In the genomic region with DNA sequence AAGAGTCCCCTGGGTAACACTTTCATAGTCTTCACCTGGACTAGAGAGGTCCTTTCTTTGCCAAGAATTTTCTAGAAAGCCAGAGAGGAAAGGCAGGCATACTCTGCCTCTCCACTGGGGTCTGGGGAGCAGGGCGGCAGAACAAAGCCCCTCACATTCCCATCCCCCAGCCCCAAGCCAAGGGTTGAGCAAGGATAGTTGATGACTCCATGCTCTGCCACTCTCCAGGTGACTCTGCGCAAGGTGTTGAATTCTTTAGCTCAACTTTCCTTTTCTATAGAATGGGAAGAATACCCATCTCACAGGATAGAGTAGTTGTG, we compare ENCODE assay signal across 1 cellular context.
TF ChIP-seq lines count a peak whose summit lies in the region.

No MANE protein-coding gene starts in this region.

TF ChIP-seq in SK-N-SH, 30 proteins besides CTCF, POLR2A, EP300 and RAD21 (continued from another document):
- TF ChIP-seq, protein P1, sequence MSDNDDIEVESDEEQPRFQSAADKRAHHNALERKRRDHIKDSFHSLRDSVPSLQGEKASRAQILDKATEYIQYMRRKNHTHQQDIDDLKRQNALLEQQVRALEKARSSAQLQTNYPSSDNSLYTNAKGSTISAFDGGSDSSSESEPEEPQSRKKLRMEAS (IDR thresholded peaks at IDR 0.05; ENCODE audit: low read depth): no peak
- no peak for TF ChIP-seq NFIC (IDR thresholded peaks at IDR 0.05; ENCODE audit: borderline replicate concordance)
TF ChIP-seq in SK-N-SH: peak in this region for 0.
